In genomic region chr1:197763769-197764168, GRCh38 we compare ENCODE assay signal across 3 cellular contexts.
TF ChIP-seq lines count a peak whose summit lies in the region.

No MANE protein-coding gene starts in this region.

TF ChIP-seq in A549, 52 proteins besides CTCF, POLR2A, EP300 and RAD21:
- TF ChIP-seq SREBF2 (IDR thresholded peaks at IDR 0.05) (no peak), RFX5 (IDR thresholded peaks at IDR 0.05) (no peak), MAFK (IDR thresholded peaks at IDR 0.05; ENCODE audit: partially characterized antibody) (no peak), USF2 (IDR thresholded peaks at IDR 0.05) (no peak), EHF (CRISPR knock-in tag; IDR thresholded peaks at IDR 0.05) (no peak)

TF ChIP-seq in K562, 482 proteins besides CTCF, POLR2A, EP300 and RAD21:
- no peak for TF ChIP-seq ZNF197 (CRISPR knock-in tag; IDR thresholded peaks at IDR 0.05; ENCODE audit: low read depth)
- TF ChIP-seq ATF3 (IDR thresholded peaks at IDR 0.05) = no peak
- TF ChIP-seq ATF3 (CRISPR knock-in tag; conservative IDR thresholded peaks at IDR 0.05) = no peak
- TF ChIP-seq AFF1 (IDR thresholded peaks at IDR 0.05; ENCODE audit: low read depth in 1 of 2, partially characterized antibody in 2 of 2) = no peak
- TF ChIP-seq CREB3 (tag; conservative IDR thresholded peaks at IDR 0.05; ENCODE audit: low read depth) = no peak
- no peak for TF ChIP-seq PYGO2 (tag; IDR thresholded peaks at IDR 0.05)

TF ChIP-seq in WTC11, 78 proteins besides CTCF, POLR2A, EP300 and RAD21:
- TF ChIP-seq CDX4 (CRISPR knock-in tag; IDR thresholded peaks at IDR 0.05; ENCODE audit: borderline replicate concordance) = no peak
- TF ChIP-seq ZNF671 (CRISPR knock-in tag; IDR thresholded peaks at IDR 0.05) = no peak
- no peak for TF ChIP-seq STAT6 (CRISPR knock-in tag; conservative IDR thresholded peaks at IDR 0.05; ENCODE audit: low read depth)
- no peak for TF ChIP-seq SP1 (CRISPR knock-in tag; conservative IDR thresholded peaks at IDR 0.05)
- TF ChIP-seq GTF2I (CRISPR knock-in tag; conservative IDR thresholded peaks at IDR 0.05) = no peak
- TF ChIP-seq CREM (CRISPR knock-in tag; IDR thresholded peaks at IDR 0.05) = no peak
- TF ChIP-seq IRF2 (CRISPR knock-in tag; IDR thresholded peaks at IDR 0.05; ENCODE audit: borderline replicate concordance, low read depth) = no peak
- no peak for TF ChIP-seq SMAD3 (CRISPR knock-in tag; IDR thresholded peaks at IDR 0.05; ENCODE audit: borderline replicate concordance)
- no peak for TF ChIP-seq NFATC4 (CRISPR knock-in tag; IDR thresholded peaks at IDR 0.05)
- TF ChIP-seq AR (CRISPR knock-in tag; IDR thresholded peaks at IDR 0.05) = no peak
- no peak for TF ChIP-seq ZBTB21 (CRISPR knock-in tag; IDR thresholded peaks at IDR 0.05; ENCODE audit: borderline replicate concordance)
